Comparison of ENCODE assay signal across 8 cellular contexts in the genomic region with DNA sequence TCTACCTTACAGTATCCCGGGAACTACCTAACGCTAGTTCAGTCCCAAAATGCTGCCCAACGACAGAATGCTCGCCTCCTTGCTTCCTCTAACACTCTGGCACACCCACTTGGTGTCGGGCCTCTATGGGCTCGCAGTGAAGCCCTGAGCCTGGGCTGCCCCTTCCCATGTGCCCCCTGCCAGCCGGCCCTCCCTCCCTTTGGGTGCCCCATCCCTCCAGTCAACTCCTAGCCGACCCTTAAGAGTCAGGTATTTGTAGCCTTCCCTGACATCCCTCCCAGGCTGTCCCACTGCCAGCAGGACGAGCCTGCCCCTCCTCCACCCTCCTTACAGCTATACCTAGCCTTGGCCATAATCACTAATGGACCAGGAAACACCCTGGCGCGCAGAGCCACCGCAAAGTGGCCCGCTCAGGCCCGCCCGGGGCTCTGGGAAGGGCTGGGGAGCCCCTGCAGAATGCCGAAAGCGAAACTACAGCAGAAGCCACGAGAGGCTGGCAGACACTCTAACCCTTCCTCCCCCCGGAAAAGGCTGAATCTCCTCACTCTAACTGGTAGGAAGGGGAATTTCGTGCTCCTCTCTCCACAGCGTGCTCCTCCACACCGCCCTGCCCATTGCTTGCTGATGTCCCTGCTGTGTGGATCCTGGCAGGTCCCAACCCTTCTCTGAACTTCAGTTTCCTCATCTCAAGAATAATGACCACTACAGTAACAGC. TPM values are rescaled to one million over a fixed set of nuclear protein-coding genes. Genes with fewer than 3 reads are reported as not detected.
DNase-seq lines count a peak whose midpoint lies in the region; ATAC-seq and TF ChIP-seq lines count a peak whose summit lies in the region.

No MANE protein-coding gene starts in this region.

- H3K9ac ChIP-seq in mucosa of rectum (ENCODE audit: low read depth in 1 of 2, low read length in 2 of 2): peak overlapping the region; percentile 75 to 93

- no peak for TF ChIP-seq EP300 in suprapubic skin (IDR thresholded peaks at IDR 0.05)

- H3K9me3 ChIP-seq in ectodermal cell (ENCODE audit: control insufficient read depth, low read length): no peaks in the 10 kb centered on the region
- H3K9me3 ChIP-seq in mucosa of rectum (ENCODE audit: control insufficient read depth in 2 of 2, low read length in 2 of 2): no peaks in the 10 kb centered on the region
- H3K9me3 ChIP-seq in suprapubic skin: no peaks in the 10 kb centered on the region

- ATAC-seq in GM18505 (IDR thresholded peaks at IDR 0.05; ENCODE audit: unreplicated experiment) (no peak), HG03354 (IDR thresholded peaks at IDR 0.05; ENCODE audit: poor library complexity, severe bottlenecking, unreplicated experiment) (peak; percentile 47)

- no peak for TF ChIP-seq CTCF in suprapubic skin (IDR thresholded peaks at IDR 0.05)

- H3K4me3 ChIP-seq in ectodermal cell (ENCODE audit: insufficient read depth, low read depth, low read length) (peak overlapping the region; percentile 89), mucosa of rectum (ENCODE audit: low read length in 2 of 2) (peak overlapping the region; percentile 79 to 90), suprapubic skin (peak overlapping the region; percentile 96)

- peak; percentile 54 to 67 for DNase-seq in activated CD4-positive, alpha-beta T cell treated with anti-CD3 and anti-CD28 coated beads for 4 hours
- DNase-seq in suprapubic skin (ENCODE audit: low spot score in 2 of 2): no peak
- DNase-seq in NCI-H510A (lab: John Stamatoyannopoulos, UW): no peak
- no peak for DNase-seq in RKO (ENCODE audit: low spot score)

- no peak overlapping the region for H3K27ac ChIP-seq in ectodermal cell (ENCODE audit: insufficient read depth, low read depth, low read length, poor library complexity, severe bottlenecking)
- H3K27ac ChIP-seq in mucosa of rectum (ENCODE audit: low read depth in 2 of 2, low read length in 2 of 2): peak overlapping the region; percentile 54 to 90
- peak overlapping the region; percentile 86 for H3K27ac ChIP-seq in suprapubic skin

- peaks cover 11% of the 10 kb centered on the region for H3K4me1 ChIP-seq in ectodermal cell (ENCODE audit: control insufficient read depth, insufficient read depth, low read length)
- H3K4me1 ChIP-seq in mucosa of rectum (ENCODE audit: control insufficient read depth in 2 of 2, insufficient read depth in 2 of 2, low read length in 2 of 2): peaks cover 28 to 32% of the 10 kb centered on the region in 2 donors
- peaks cover 35% of the 10 kb centered on the region for H3K4me1 ChIP-seq in suprapubic skin

- H3K36me3 ChIP-seq in ectodermal cell (ENCODE audit: control insufficient read depth, insufficient read depth, low read length): no peaks in the 10 kb centered on the region
- peaks cover 0 to 2% of the 10 kb centered on the region in 2 donors for H3K36me3 ChIP-seq in mucosa of rectum (ENCODE audit: control insufficient read depth in 2 of 2, insufficient read depth in 2 of 2, low read length in 2 of 2)
- peaks cover 25% of the 10 kb centered on the region for H3K36me3 ChIP-seq in suprapubic skin

- H3K27me3 ChIP-seq in ectodermal cell (ENCODE audit: control insufficient read depth, insufficient read depth, low read length, poor library complexity, severe bottlenecking) (peaks cover 17% of the 10 kb centered on the region), mucosa of rectum (ENCODE audit: control insufficient read depth in 2 of 2, insufficient read depth in 2 of 2, low read length in 2 of 2) (no peaks in the 10 kb centered on the region), suprapubic skin (no peaks in the 10 kb centered on the region)

- 19 to 23% methylated on average over 22 of the region's 22 CpGs for WGBS in ectodermal cell, 2 experiments
- WGBS in suprapubic skin: 1% methylated on average over 19 of the region's 22 CpGs

- TF ChIP-seq POLR2A in GM18505 (IDR thresholded peaks at IDR 0.05; ENCODE audit: borderline replicate concordance, extremely low read depth, insufficient read depth, insufficient read length) (peak; percentile 34), suprapubic skin (IDR thresholded peaks at IDR 0.05) (no peak)

RNA-seq across cellular contexts. Expression of a gene that starts 8.2 kb away (rescaled TPM):
- 5.6 TPM for polyA plus RNA-seq in ectodermal cell (2013, experiment 1 of 4)
- 6.0 TPM for polyA plus RNA-seq in ectodermal cell (2013, experiment 2 of 4)
- 6.4 TPM for polyA plus RNA-seq in ectodermal cell (2013, experiment 3 of 4)
- polyA plus RNA-seq in ectodermal cell (2013, experiment 4 of 4): 7.3 TPM
- 100 to 1,000 TPM in 1 of 4 donors, 10 to 100 TPM in 3; 38.1 to 126 (median 56.3) TPM for total RNA-seq in suprapubic skin

RNA-seq across cellular contexts. Expression of a gene that starts 47.2 kb away (rescaled TPM):
- polyA plus RNA-seq in ectodermal cell (2013, experiment 1 of 4): not detected
- polyA plus RNA-seq in ectodermal cell (2013, experiment 2 of 4): 0.62 TPM
- polyA plus RNA-seq in ectodermal cell (2013, experiment 3 of 4): 0.27 TPM
- 0.65 TPM for polyA plus RNA-seq in ectodermal cell (2013, experiment 4 of 4)
- total RNA-seq in suprapubic skin: under 1 TPM in 1 of 4 donors, not detected in 3; 0.52 TPM

Comparison
In these comparisons a context has a peak if more than half of its experiments do, and no peak if none do; other contexts are left out.
1. DNase-seq: peak in activated CD4-positive, alpha-beta T cell treated with anti-CD3 and anti-CD28 coated beads for 4 hours (2 of 2); none in suprapubic skin (0 of 2), NCI-H510A (single experiment) and RKO (single experiment).
2. Peak in every context shown above with its lines, with median percentiles within 50 percentile points of each other: H3K4me3 ChIP-seq.